1 cellular context compared by ENCODE assay signal in genomic region chr4:71380721-71381120, GRCh38.
TF ChIP-seq lines count a peak whose summit lies in the region.

No MANE protein-coding gene starts in this region.

TF ChIP-seq in IMR-90, 13 proteins besides CTCF, POLR2A, EP300 and RAD21 (continued from another document):
- TF ChIP-seq USF2 (IDR thresholded peaks at IDR 0.05; ENCODE audit: low read depth, low read length) (no peak), MAFK (IDR thresholded peaks at IDR 0.05; ENCODE audit: low read depth, low read length) (peak; percentile 45), ELK1 (IDR thresholded peaks at IDR 0.05; ENCODE audit: borderline replicate concordance, low read depth, low read length) (no peak)
